In genomic region chr15:33699145-33699544, GRCh38 we compare ENCODE assay signal across 31 cellular contexts.
"Had no signal": no experiment of that assay in that cellular context is flagged by ENCODE, and none has a peak within 500 bp of the region (broad histone marks: within the 10 kb centered on the region; RNA-seq: fewer than 3 reads in every experiment).

No MANE protein-coding gene starts in this region.

- DNase-seq: Karpas-422, Kasumi-1, MG63, MM.1S, MV-4-11, NCI-H1048, NCI-H1092, NCI-H1105, NCI-H1105 treated with DMSO at 0.1 percent for 48 hours, NCI-H1417 treated with DMSO at 0.1 percent for 48 hours, NCI-H1436, NCI-H1436 treated with DMSO at 0.1 percent for 48 hours, NCI-H146, NCI-H1694, NCI-H1694 treated with DMSO at 0.1 percent for 48 hours, NCI-H187, NCI-H187 treated with DMSO at 0.1 percent for 48 hours, NCI-H1930, NCI-H2029, NCI-H2029 treated with DMSO at 0.1 percent for 48 hours, NCI-H2081, NCI-H2081 treated with DMSO at 0.1 percent for 48 hours, NCI-H2107, NCI-H2171, NCI-H2227 treated with DMSO at 0.1 percent for 48 hours, NCI-H226, NCI-H345, NCI-H446, NCI-H446 treated with DMSO at 0.1 percent for 48 hours, NCI-H510A had no signal

- H3K36me3 ChIP-seq: MG63 had no signal

- H3K4me2 ChIP-seq: KMS-11 had no signal

- H3K9me3 ChIP-seq: MG63 had no signal

- H3K9ac ChIP-seq: KMS-11 had no signal

- H3K27ac ChIP-seq: KMS-11 had no signal

- H3K27me3 ChIP-seq: MG63 had no signal

- H3K4me3 ChIP-seq: MG63 had no signal
